23 cellular contexts compared by ENCODE assay signal in genomic region chr1:22819391-22819790, GRCh38.
"Had no signal": no experiment of that assay in that cellular context is flagged by ENCODE, and none has a peak within 500 bp of the region (broad histone marks: within the 10 kb centered on the region; RNA-seq: fewer than 3 reads in every experiment).

No MANE protein-coding gene starts in this region.

- H3K4me1 ChIP-seq: right lobe of liver had no signal

- H3K9me3 ChIP-seq: breast epithelium, left lung, lower lobe of right lung, right lobe of liver, testis, transverse colon had no signal

- DNase-seq: activated CD4-positive, alpha-beta T cell treated with anti-CD3 and anti-CD28 coated beads for 48 hours; activated CD4-positive, alpha-beta T cell treated with anti-CD3 and anti-CD28 coated beads, Interleukin-2, amount 50 U/mL, for 48 hours; activated CD8-positive, alpha-beta memory T cell treated with anti-CD3 and anti-CD28 coated beads, Interleukin-2, amount 50 U/mL, for 4 hours; activated gamma-delta T cell; activated naive CD4-positive, alpha-beta T cell treated with anti-CD3 and anti-CD28 coated beads, Interleukin-2, amount 50 U/mL, for 16 hours; activated T-cell treated with anti-CD3 and anti-CD28 coated beads, Interleukin-2, amount 50 U/mL, for 24 hours; amniotic stem cell; effector CD8-positive, alpha-beta T cell; left lung; lower lobe of right lung; occipital lobe; stimulated activated CD4-positive, alpha-beta T cell treated with anti-CD3 and anti-CD28 coated beads, Interleukin-2, amount 100 ng/mL, for 48 hours; stimulated activated naive CD4-positive, alpha-beta T cell treated with Interleukin-2 at 50 U/mL for 16 hours; SW 1271; T-helper 9 cell; testis; transverse colon had no signal

- H3K36me3 ChIP-seq: breast epithelium, left lung, lower lobe of right lung, right lobe of liver, transverse colon had no signal

- H3K27me3 ChIP-seq: breast epithelium, right lobe of liver, testis, transverse colon had no signal

- H3K4me3 ChIP-seq: breast epithelium, left lung, lower lobe of right lung, right lobe of liver, testis, transverse colon had no signal

- H3K9me3 Mint-ChIP-seq: activated T-cell treated with anti-CD3 and anti-CD28 coated beads, Interleukin-2, amount 50 U/mL, for 24 hours; central memory CD8-positive, alpha-beta T cell; T-helper 1 cell treated with Interleukin-12 subunit alpha and Interleukin-12 subunit beta and Interleukin-4 antibody, amounts not matched to agents 30 μg/mL and 1 μg/mL, for 36 hours had no signal

- H3K4me3 Mint-ChIP-seq: activated T-cell treated with anti-CD3 and anti-CD28 coated beads, Interleukin-2, amount 50 U/mL, for 24 hours; central memory CD8-positive, alpha-beta T cell; T-helper 1 cell treated with Interleukin-12 subunit alpha and Interleukin-12 subunit beta and Interleukin-4 antibody, amounts not matched to agents 30 μg/mL and 1 μg/mL, for 36 hours had no signal

- H3K27ac Mint-ChIP-seq: activated T-cell treated with anti-CD3 and anti-CD28 coated beads, Interleukin-2, amount 50 U/mL, for 24 hours; T-helper 1 cell treated with Interleukin-12 subunit alpha and Interleukin-12 subunit beta and Interleukin-4 antibody, amounts not matched to agents 30 μg/mL and 1 μg/mL, for 36 hours had no signal

- ATAC-seq: activated CD4-positive, CD25-positive, alpha-beta regulatory T cell treated with anti-CD3 and anti-CD28 coated beads, Interleukin-2, amount 50 U/mL, for 24 hours; left lung; lower lobe of right lung; right lobe of liver had no signal

- H3K27ac ChIP-seq: breast epithelium, left lung, lower lobe of right lung, right lobe of liver, testis, transverse colon, VCaP had no signal

- H3K4me1 Mint-ChIP-seq: central memory CD8-positive, alpha-beta T cell had no signal
